13 cellular contexts compared by ENCODE assay signal in genomic region chr4:122854860-122855259, GRCh38. TPM values are rescaled to one million over a fixed set of nuclear protein-coding genes. Genes with fewer than 3 reads are reported as not detected.
DNase-seq lines count a peak whose midpoint lies in the region; ATAC-seq and TF ChIP-seq lines count a peak whose summit lies in the region.
"Had no signal": no experiment of that assay in that cellular context is flagged by ENCODE, and none has a peak within 500 bp of the region (broad histone marks: within the 10 kb centered on the region; RNA-seq: fewer than 3 reads in every experiment).

No MANE protein-coding gene starts in this region.

- TF ChIP-seq CTCF in Calu3 (IDR thresholded peaks at IDR 0.05; ENCODE audit: unreplicated experiment) (no peak), brain microvascular endothelial cell (IDR thresholded peaks at IDR 0.05; ENCODE audit: low read depth, low read length, missing control alignments) (no peak), psoas muscle (IDR thresholded peaks at IDR 0.05) (no peak)

- CTCF ChIA-PET in Calu3 (lab: Charles Lee), result interaction anchor here (0.6 to 1.5 kb wide), 4 partner anchors 9 to 60 kb away, joined by 3 to 4 read pairs (median 4); no protein-coding TSS in a partner anchor

- DNase-seq in Calu3 (peak; percentile 4), brain microvascular endothelial cell (no peak), left ventricle myocardium superior (no peak), psoas muscle (no peak), kidney tubule cell (ENCODE audit: low spot score) (no peak), NCI-H1436 (lab: John Stamatoyannopoulos, UW) (no peak), Karpas-422 (no peak)
- DNase-seq: activated naive CD4-positive, alpha-beta T cell treated with anti-CD3 and anti-CD28 coated beads for 36 hours; NCI-H2081; stimulated activated CD4-positive, alpha-beta T cell treated with anti-CD3 and anti-CD28 coated beads, Interleukin-12 subunit alpha, Interleukin-12 subunit beta, amount 100 ng/mL, for 4 hours; T-helper 9 cell; thyroid gland had no signal

- H3K4me2 ChIP-seq in Karpas-422 (ENCODE audit: low read depth, low read length, poor library complexity, severe bottlenecking), result no peak overlapping the region

- peaks cover 21% of the 10 kb centered on the region for H3K4me1 Mint-ChIP-seq in Calu3 (ENCODE audit: low read depth, unreplicated experiment)

- H3K27ac ChIP-seq in brain microvascular endothelial cell (no peak overlapping the region), psoas muscle (no peak overlapping the region), Karpas-422 (ENCODE audit: low read length) (no peak overlapping the region)
- H3K27ac ChIP-seq: thyroid gland had no signal

- H3K27ac Mint-ChIP-seq in Calu3 (ENCODE audit: unreplicated experiment), result peak overlapping the region; percentile 78
- H3K27ac Mint-ChIP-seq: activated naive CD4-positive, alpha-beta T cell treated with anti-CD3 and anti-CD28 coated beads for 36 hours had no signal

- no peak overlapping the region for H3K9ac ChIP-seq in Karpas-422 (ENCODE audit: low read length)

- H3K4me1 ChIP-seq in psoas muscle (no peaks in the 10 kb centered on the region), Karpas-422 (ENCODE audit: low read length) (no peaks in the 10 kb centered on the region)
- H3K4me1 ChIP-seq: thyroid gland had no signal

- BruUV-seq in Calu3 (replicated peaks; lab: Mats Ljungman, UMichigan), result no TSS peak

- WGBS in psoas muscle, 3 donors, result 26 to 35% (median 35%) methylated on average over 4 of the region's 4 CpGs

- no peaks in the 10 kb centered on the region for H3K27me3 Mint-ChIP-seq in Calu3 (ENCODE audit: unreplicated experiment)

- H3K9me3 ChIP-seq in psoas muscle (no peaks in the 10 kb centered on the region), Karpas-422 (ENCODE audit: low read length) (no peaks in the 10 kb centered on the region)
- H3K9me3 ChIP-seq: thyroid gland had no signal

- intact Hi-C loops in Calu3 (cut with micrococcal nuclease; ENCODE audit: unreplicated experiment) (no loop called here), left ventricle myocardium superior (cut with micrococcal nuclease) (no loop called here), psoas muscle (cut with DNase I) (no loop called here)

- H3K36me3 Mint-ChIP-seq in Calu3 (ENCODE audit: insufficient read depth, unreplicated experiment), result no peaks in the 10 kb centered on the region

- H3K4me3 Mint-ChIP-seq in Calu3 (ENCODE audit: low read depth, unreplicated experiment), result peak overlapping the region; percentile 61
- H3K4me3 Mint-ChIP-seq: activated naive CD4-positive, alpha-beta T cell treated with anti-CD3 and anti-CD28 coated beads for 36 hours had no signal

- in situ Hi-C loops in brain microvascular endothelial cell (cut with HindIII; ENCODE audit: low pct_ligation_motif_present, low sequenced_read_pairs), result no loop called here

- no peaks in the 10 kb centered on the region for H3K9me2 ChIP-seq in Karpas-422 (replicated peaks; ENCODE audit: insufficient read depth, low read length)

- H3K9me3 Mint-ChIP-seq in Calu3 (ENCODE audit: low read depth, unreplicated experiment), result no peaks in the 10 kb centered on the region
- H3K9me3 Mint-ChIP-seq: activated naive CD4-positive, alpha-beta T cell treated with anti-CD3 and anti-CD28 coated beads for 36 hours had no signal

- no peak overlapping the region for H2AFZ ChIP-seq in Karpas-422 (ENCODE audit: low read length)

- H3K79me2 ChIP-seq in Karpas-422 (ENCODE audit: low read length), result no peaks in the 10 kb centered on the region

- peak overlapping the region; percentile 6 for H3K4me3 ChIP-seq in brain microvascular endothelial cell (ENCODE audit: low read depth, low read length)
- peak overlapping the region; percentile 21 for H3K4me3 ChIP-seq in psoas muscle
- no peak overlapping the region for H3K4me3 ChIP-seq in Karpas-422 (ENCODE audit: low read length)
- H3K4me3 ChIP-seq: thyroid gland had no signal

- no peaks in the 10 kb centered on the region for H3K36me3 ChIP-seq in brain microvascular endothelial cell (replicated peaks)
- H3K36me3 ChIP-seq in psoas muscle (ENCODE audit: insufficient read depth in 1 of 2, low read depth in 1 of 2), result no peaks in the 10 kb centered on the region
- no peaks in the 10 kb centered on the region for H3K36me3 ChIP-seq in Karpas-422 (ENCODE audit: insufficient read depth, low read length)
- H3K36me3 ChIP-seq: thyroid gland had no signal

- H3K27me3 ChIP-seq in brain microvascular endothelial cell (replicated peaks), result no peaks in the 10 kb centered on the region
- H3K27me3 ChIP-seq in psoas muscle (ENCODE audit: insufficient read depth in 3 of 3, low read length in 2 of 3), result no peaks in the 10 kb centered on the region
- H3K27me3 ChIP-seq in Karpas-422 (ENCODE audit: low read length), result no peaks in the 10 kb centered on the region
- H3K27me3 ChIP-seq: thyroid gland had no signal

- peak; percentile 61 for ATAC-seq in left ventricle myocardium superior
- ATAC-seq in psoas muscle, result peak in 2 of 4 donors; percentile 51 to 57
- ATAC-seq in HG03520 (IDR thresholded peaks at IDR 0.05; ENCODE audit: unreplicated experiment), result no peak

- H4K20me1 ChIP-seq in Karpas-422 (ENCODE audit: insufficient read depth, low read depth, low read length), result no peaks in the 10 kb centered on the region

RNA-seq across cellular contexts. Expression of gene FGF2, which starts 28.2 kb away (rescaled TPM):
- 33.7 and 43.6 TPM in 2 replicates for total RNA-seq in Calu3 (2022)
- 5.2 TPM for total RNA-seq in left ventricle myocardium superior
- 1 to 10 TPM; 2.0 to 3.7 (median 2.9) TPM for total RNA-seq in psoas muscle
- 1 to 10 TPM in 1 of 3 donors, under 1 TPM in 2; 0.86 to 1.3 (median 0.94) TPM for polyA plus RNA-seq in psoas muscle
- 0.22 TPM in 1 of 2 replicates, not detected in the other for total RNA-seq in Karpas-422 (2014; rRNA removed; shearing (Covaris generic); ENCODE audit: low replicate concordance)
